In the genomic region with DNA sequence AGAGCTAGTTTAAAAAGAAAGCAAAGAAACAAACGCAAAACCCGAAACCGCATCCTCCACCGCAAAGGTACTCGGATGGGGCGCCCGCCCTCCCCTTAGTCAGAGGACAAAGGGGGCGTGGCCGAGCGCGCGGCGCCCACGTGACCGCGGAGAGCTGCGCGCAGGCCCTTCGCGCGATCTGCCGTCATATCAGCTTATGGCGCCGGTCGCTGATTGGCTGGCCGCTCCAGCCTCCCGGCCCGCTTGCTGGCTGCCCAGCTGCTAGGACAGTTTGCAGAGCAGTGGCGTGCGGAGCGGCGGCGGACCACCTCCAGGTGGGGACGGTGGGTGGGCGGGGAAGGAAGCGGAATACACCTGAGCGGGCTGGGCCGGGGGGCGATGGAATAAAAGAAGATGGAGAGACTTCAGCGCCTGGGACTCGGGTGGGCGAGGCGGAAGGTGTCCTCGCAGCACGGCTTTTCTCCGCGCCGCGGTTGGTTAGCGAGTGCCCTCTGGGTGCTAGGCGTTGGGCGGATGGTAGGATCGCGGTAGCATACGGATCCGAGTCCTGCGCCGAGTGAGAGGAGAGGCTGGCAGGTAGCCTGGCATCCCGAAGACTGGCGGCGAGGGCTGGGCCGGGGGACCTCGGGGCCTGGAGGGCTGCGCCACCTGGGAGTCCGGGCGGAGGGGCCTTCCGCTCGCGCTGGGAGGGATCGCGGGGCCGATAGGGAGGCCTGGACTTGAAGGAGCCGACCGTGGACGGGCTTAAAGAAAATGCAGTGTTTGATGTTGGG, we compare ENCODE assay signal across 8 cellular contexts. TPM values are rescaled to one million over a fixed set of nuclear protein-coding genes. Genes with fewer than 3 reads are reported as not detected.
DNase-seq lines count a peak whose midpoint lies in the region; ATAC-seq and TF ChIP-seq lines count a peak whose summit lies in the region.

Gene SC5D, plus strand, starts transcription at position 269 of the 773 bp plus-strand sequence. CDS start 10,605 bp downstream, outside the sequence.

- DNase-seq in CD1c-positive myeloid dendritic cell (ENCODE audit: extremely low spot score) (peak; percentile 97), NCI-H82 treated with DMSO at 0.1 percent for 48 hours (lab: John Stamatoyannopoulos, UW; ENCODE audit: unreplicated experiment) (peak; percentile 72), right lobe of liver (peak; percentile 98)
- DNase-seq in activated CD4-positive, alpha-beta memory T cell treated with anti-CD3 and anti-CD28 coated beads, Interleukin-2, amount 10 ng/mL, durations not matched to agents 7 days and 5 days, result peak; percentile 96
- DNase-seq in stimulated activated CD4-positive, alpha-beta T cell treated with anti-CD3 and anti-CD28 coated beads, Interleukin-4, amount 100 ng/mL, for 4 hours, result peak; percentile 92 to 94

- H3K4me1 Mint-ChIP-seq in activated CD4-positive, alpha-beta memory T cell treated with anti-CD3 and anti-CD28 coated beads, Interleukin-2, amount 10 ng/mL, durations not matched to agents 7 days and 5 days, result peaks cover 39% of the 10 kb centered on the region

- TF ChIP-seq CTCF in right lobe of liver (IDR thresholded peaks at IDR 0.05), result peak in 1 of 4 donors; percentile 5

- H3K4me1 ChIP-seq in duodenal mucosa (ENCODE audit: control insufficient read depth in 1 of 2, insufficient read depth in 2 of 2, low read length in 2 of 2) (peaks cover 4 to 16% of the 10 kb centered on the region in 2 donors), right lobe of liver (peaks cover 0 to 31% (median 10%) of the 10 kb centered on the region in 4 donors)

- under 1% methylated on average over 23 of the region's 75 CpGs for WGBS in right lobe of liver (ENCODE audit: insufficient coverage, low coverage, low lambda C conversion rate, missing lambda C conversion rate)

- H3K27me3 Mint-ChIP-seq in activated CD4-positive, alpha-beta memory T cell treated with anti-CD3 and anti-CD28 coated beads, Interleukin-2, amount 10 ng/mL, durations not matched to agents 7 days and 5 days, result no peaks in the 10 kb centered on the region

- ATAC-seq in GM19438 (IDR thresholded peaks at IDR 0.05; ENCODE audit: low read depth, unreplicated experiment) (peak; percentile 85), HG03575 (IDR thresholded peaks at IDR 0.05; ENCODE audit: extremely low read depth, insufficient number of reproducible peaks, low FRiP score, unreplicated experiment) (peak; percentile 56), right lobe of liver (peak; percentile 94 to 98 (median 96))

- H3K9me3 ChIP-seq in duodenal mucosa (ENCODE audit: control insufficient read depth in 1 of 2, low read length in 2 of 2) (no peaks in the 10 kb centered on the region), right lobe of liver (no peaks in the 10 kb centered on the region)

- intact Hi-C loops in right lobe of liver (cut with DNase I), result no loop called here

- H3K27ac ChIP-seq in duodenal mucosa (ENCODE audit: low read depth, low read length) (peak within 1 kb of the TSS; percentile 78), right lobe of liver (peak within 1 kb of the TSS; percentile 93)

- H3K4me3 ChIP-seq in duodenal mucosa (ENCODE audit: low read depth in 1 of 2, low read length in 2 of 2), result peak within 1 kb of the TSS; percentile 92 to 99
- H3K4me3 ChIP-seq in right lobe of liver, result peak within 1 kb of the TSS; percentile 73 to 86 (median 85)

- peaks cover 31% of the 10 kb centered on the region for H3K36me3 Mint-ChIP-seq in activated CD4-positive, alpha-beta memory T cell treated with anti-CD3 and anti-CD28 coated beads, Interleukin-2, amount 10 ng/mL, durations not matched to agents 7 days and 5 days (ENCODE audit: low read depth)

- H3K9me3 Mint-ChIP-seq in activated CD4-positive, alpha-beta memory T cell treated with anti-CD3 and anti-CD28 coated beads, Interleukin-2, amount 10 ng/mL, durations not matched to agents 7 days and 5 days, result peaks cover 5% of the 10 kb centered on the region

- POLR2A ChIA-PET in activated CD4-positive, alpha-beta memory T cell treated with anti-CD3 and anti-CD28 coated beads, Interleukin-2, amount 10 ng/mL, durations not matched to agents 7 days and 5 days (lab: Charles Lee), result interaction anchor here (0.6 to 1.5 kb wide), 17 partner anchors 10 to 269 kb away, joined by 3 to 6 read pairs (median 3); partner anchors contain the start of genes SORL1, SORL1-AS1 and TBCEL

- CTCF ChIA-PET in activated CD4-positive, alpha-beta memory T cell treated with anti-CD3 and anti-CD28 coated beads, Interleukin-2, amount 10 ng/mL, durations not matched to agents 7 days and 5 days (lab: Charles Lee), result interaction anchor here (0.7 to 1.5 kb wide), 6 partner anchors 27 to 358 kb away, joined by 3 to 6 read pairs (median 4); no protein-coding TSS in a partner anchor

- peak within 1 kb of the TSS; percentile 93 to 94 for H3K9ac ChIP-seq in duodenal mucosa (ENCODE audit: low read depth in 1 of 2, low read length in 2 of 2)

- TF ChIP-seq POLR2A in right lobe of liver (IDR thresholded peaks at IDR 0.05), result peak; percentile 98

- H3K4me3 Mint-ChIP-seq in activated CD4-positive, alpha-beta memory T cell treated with anti-CD3 and anti-CD28 coated beads, Interleukin-2, amount 10 ng/mL, durations not matched to agents 7 days and 5 days, result peak within 1 kb of the TSS; percentile 87

- H3K36me3 ChIP-seq in duodenal mucosa (ENCODE audit: control insufficient read depth in 1 of 2, insufficient read depth in 2 of 2, low read length in 2 of 2), result no peaks in the 10 kb centered on the region
- no peaks in the 10 kb centered on the region for H3K36me3 ChIP-seq in right lobe of liver

- peak within 1 kb of the TSS; percentile 84 for H3K27ac Mint-ChIP-seq in activated CD4-positive, alpha-beta memory T cell treated with anti-CD3 and anti-CD28 coated beads, Interleukin-2, amount 10 ng/mL, durations not matched to agents 7 days and 5 days

- H3K27me3 ChIP-seq in duodenal mucosa (ENCODE audit: control insufficient read depth in 1 of 2, insufficient read depth in 2 of 2, low read length in 2 of 2) (no peaks in the 10 kb centered on the region), right lobe of liver (no peaks in the 10 kb centered on the region)

RNA-seq across cellular contexts. Expression of gene SC5D, which starts in this region (rescaled TPM):
- total RNA-seq in activated CD4-positive, alpha-beta memory T cell treated with anti-CD3 and anti-CD28 coated beads, Interleukin-2, amount 10 ng/mL, durations not matched to agents 7 days and 5 days, result 10 to 100 TPM; 28.5 to 29.4 TPM
- 100 to 1,000 TPM in 2 of 6 experiments, 10 to 100 TPM in 4; 58.9 to 126 (median 82.1) TPM for total RNA-seq in right lobe of liver

Comparison
In these comparisons a context has a peak if more than half of its experiments do, and no peak if none do; other contexts are left out.
1. Peak in every context shown above with its lines: DNase-seq, ATAC-seq, H3K4me3 ChIP-seq and H3K27ac ChIP-seq.